In the genomic region with DNA sequence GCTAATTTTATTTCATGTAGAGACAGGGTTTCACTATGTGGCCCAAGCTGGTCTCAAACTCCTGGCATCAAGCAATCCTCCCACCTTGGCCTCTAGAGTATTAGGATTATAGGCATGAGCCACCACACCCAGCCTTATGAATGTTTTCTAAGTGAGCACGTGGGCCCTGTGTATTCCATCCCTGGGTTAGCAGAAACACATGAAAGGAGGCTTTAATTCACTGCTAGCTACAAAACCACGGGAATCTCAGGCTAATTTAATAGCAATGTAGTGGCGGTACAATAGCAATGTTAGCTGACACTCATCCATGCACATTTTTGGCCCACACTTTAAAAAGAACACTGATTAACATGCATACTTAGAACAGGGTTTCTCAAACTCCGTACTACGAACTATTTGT, we compare ENCODE assay signal across 27 cellular contexts. TPM values are rescaled to one million over a fixed set of nuclear protein-coding genes. Genes with fewer than 3 reads are reported as not detected.
"Had no signal": no experiment of that assay in that cellular context is flagged by ENCODE, and none has a peak within 500 bp of the region (broad histone marks: within the 10 kb centered on the region; RNA-seq: fewer than 3 reads in every experiment).

No MANE protein-coding gene starts in this region.

- H3K4me1 ChIP-seq: left lung, spleen, upper lobe of right lung had no signal

- H3K27me3 ChIP-seq: left lung, spleen, testis, upper lobe of right lung had no signal

- H3K36me3 ChIP-seq: left lung, spleen, upper lobe of right lung had no signal

- H3K27ac Mint-ChIP-seq: activated B cell treated with CpG ODN at 0.5 μM for 24 hours; activated CD4-positive, alpha-beta memory T cell treated with anti-CD3 and anti-CD28 coated beads for 36 hours; activated naive CD8-positive, alpha-beta T cell treated with anti-CD3 and anti-CD28 coated beads, Interleukin-2, amount 50 U/mL, for 24 hours; immature natural killer cell; nephron progenitor cell; T-helper 1 cell treated with Interleukin-12 subunit alpha and Interleukin-12 subunit beta and Interleukin-4 antibody, amounts not matched to agents 30 μg/mL and 1 μg/mL, for 36 hours had no signal

- H3K4me3 ChIP-seq: coronary artery, left lung, spleen, testis, upper lobe of right lung had no signal

- H3K27me3 Mint-ChIP-seq: activated B cell treated with CpG ODN at 0.5 μM for 24 hours; activated CD4-positive, alpha-beta memory T cell treated with anti-CD3 and anti-CD28 coated beads for 36 hours; activated naive CD8-positive, alpha-beta T cell treated with anti-CD3 and anti-CD28 coated beads, Interleukin-2, amount 50 U/mL, for 24 hours had no signal

- H3K9me3 Mint-ChIP-seq: activated B cell treated with CpG ODN at 0.5 μM for 24 hours; activated CD4-positive, alpha-beta memory T cell treated with anti-CD3 and anti-CD28 coated beads for 36 hours; activated naive CD8-positive, alpha-beta T cell treated with anti-CD3 and anti-CD28 coated beads, Interleukin-2, amount 50 U/mL, for 24 hours; immature natural killer cell; nephron progenitor cell; T-helper 1 cell treated with Interleukin-12 subunit alpha and Interleukin-12 subunit beta and Interleukin-4 antibody, amounts not matched to agents 30 μg/mL and 1 μg/mL, for 36 hours had no signal

- H3K27ac ChIP-seq: coronary artery, left lung, spleen, testis, upper lobe of right lung had no signal

- H3K4me1 Mint-ChIP-seq: activated B cell treated with CpG ODN at 0.5 μM for 24 hours; activated naive CD8-positive, alpha-beta T cell treated with anti-CD3 and anti-CD28 coated beads, Interleukin-2, amount 50 U/mL, for 24 hours; immature natural killer cell had no signal

- ATAC-seq: activated naive CD8-positive, alpha-beta T cell treated with anti-CD3 and anti-CD28 coated beads, Interleukin-2, amount 50 U/mL, for 24 hours; left lung; upper lobe of right lung had no signal

- H3K9me3 ChIP-seq: left lung, spleen, testis, upper lobe of right lung had no signal

- H3K36me3 Mint-ChIP-seq: activated CD4-positive, alpha-beta memory T cell treated with anti-CD3 and anti-CD28 coated beads for 36 hours; immature natural killer cell had no signal

- DNase-seq: activated B cell treated with CpG ODN at 0.5 μM for 24 hours; activated CD4-positive, alpha-beta memory T cell treated with anti-CD3 and anti-CD28 coated beads for 36 hours; activated CD4-positive, alpha-beta T cell treated with anti-CD3 and anti-CD28 coated beads for 4 hours; activated effector memory CD4-positive, alpha-beta T cell treated with Interleukin-2 at 50 U/mL for 16 hours; activated naive CD4-positive, alpha-beta T cell treated with anti-CD3 and anti-CD28 coated beads, Interleukin-2, amount 50 U/mL, for 16 hours; activated naive CD8-positive, alpha-beta T cell treated with anti-CD3 and anti-CD28 coated beads, Interleukin-2, amount 50 U/mL, for 24 hours; activated T-cell treated with anti-CD3 and anti-CD28 coated beads, Interleukin-2, amount 50 U/mL, for 48 hours; anterior cingulate cortex; cerebellar nuclear complex; immature natural killer cell; kidney glomerular epithelial cell; left lung; nephron progenitor cell; occipital lobe; posterior cingulate gyrus; retina; spleen; stimulated activated CD4-positive, alpha-beta T cell treated with anti-CD3 and anti-CD28 coated beads, Interleukin-4, amount 100 ng/mL, for 1 hour; stimulated activated naive CD4-positive, alpha-beta T cell; T1000; upper lobe of right lung had no signal

- H3K4me3 Mint-ChIP-seq: activated B cell treated with CpG ODN at 0.5 μM for 24 hours; activated CD4-positive, alpha-beta memory T cell treated with anti-CD3 and anti-CD28 coated beads for 36 hours; activated naive CD8-positive, alpha-beta T cell treated with anti-CD3 and anti-CD28 coated beads, Interleukin-2, amount 50 U/mL, for 24 hours; immature natural killer cell; nephron progenitor cell; T-helper 1 cell treated with Interleukin-12 subunit alpha and Interleukin-12 subunit beta and Interleukin-4 antibody, amounts not matched to agents 30 μg/mL and 1 μg/mL, for 36 hours had no signal

RNA-seq across cellular contexts. Expression of a gene that starts 32.0 kb away (rescaled TPM):
- total RNA-seq: activated B cell treated with CpG ODN at 0.5 μM for 24 hours; activated CD4-positive, alpha-beta memory T cell treated with anti-CD3 and anti-CD28 coated beads for 36 hours; fibroblast of villous mesenchyme; glomerular endothelial cell; lung microvascular endothelial cell; spleen; upper lobe of right lung had no signal
- polyA plus RNA-seq: immature natural killer cell, spleen had no signal

RNA-seq across cellular contexts. Expression of a gene that starts 57.2 kb away (rescaled TPM):
- polyA plus RNA-seq: immature natural killer cell had no signal
